ENCODE assay signal across 8 cellular contexts in the genomic region with DNA sequence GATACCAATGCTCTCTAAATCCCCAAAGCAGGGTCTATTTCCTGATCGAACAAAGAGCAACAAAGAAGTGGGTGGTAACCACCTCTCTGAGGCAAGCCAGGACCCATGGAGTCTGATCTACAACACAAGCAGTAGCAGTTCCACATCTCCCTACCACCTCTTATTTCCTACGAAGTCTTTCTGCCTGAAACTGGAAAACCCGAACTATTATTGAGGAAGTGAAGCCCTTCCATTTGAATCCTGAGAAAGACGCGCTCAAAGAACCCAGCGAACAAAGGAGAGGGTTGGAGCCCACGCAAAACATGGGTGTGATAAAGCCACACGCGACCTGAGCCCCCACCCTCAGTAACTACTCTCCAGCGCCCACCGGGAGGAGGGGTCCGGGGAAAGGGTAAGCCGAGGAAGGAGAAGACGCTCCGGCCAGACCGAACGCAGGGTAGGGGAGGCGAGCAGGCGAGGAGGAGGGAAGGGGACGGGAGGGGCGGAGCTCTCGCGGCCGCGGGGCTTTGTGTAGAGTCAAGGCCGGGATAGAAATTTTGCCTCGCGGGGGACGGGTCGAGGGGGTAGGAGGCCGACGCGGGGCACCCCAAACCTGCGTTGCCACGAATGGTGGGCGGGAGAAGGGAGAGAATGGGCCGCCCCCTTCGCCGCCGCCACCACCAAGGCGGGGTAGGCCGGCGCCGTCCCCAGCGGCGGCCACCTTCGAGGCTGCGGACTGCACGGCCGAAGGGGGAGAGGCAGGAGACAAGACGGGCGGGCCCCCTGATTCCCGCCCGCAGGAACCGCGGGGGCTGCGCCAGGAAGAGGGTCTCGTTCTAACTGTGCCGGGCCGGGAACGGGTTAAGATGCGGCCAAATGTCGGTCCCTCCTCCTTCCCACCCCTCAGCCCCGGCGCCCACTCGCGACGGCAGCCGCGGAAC. TPM values are rescaled to one million over a fixed set of nuclear protein-coding genes. Genes with fewer than 3 reads are reported as not detected.
DNase-seq lines count a peak whose midpoint lies in the region; ATAC-seq and TF ChIP-seq lines count a peak whose summit lies in the region.

No MANE protein-coding gene starts in this region.

- CTCF ChIA-PET in AG04450 (lab: Charles Lee) = no interaction called here

- ATAC-seq in GM18867 (IDR thresholded peaks at IDR 0.05; ENCODE audit: unreplicated experiment) (peak; percentile 37), HG03097 (IDR thresholded peaks at IDR 0.05; ENCODE audit: low FRiP score, unreplicated experiment) (peak; percentile 29)

- H3K9me3 ChIP-seq in AG04450 (ENCODE audit: control insufficient read depth, insufficient read depth, low read length) = no peaks in the 10 kb centered on the region; the same call in 1 of the 2 replicates

- H3K27ac ChIP-seq in AG04450 (ENCODE audit: low read depth, low read length) = peak overlapping the region; percentile 66

- no peak for DNase-seq in AG04450 (ENCODE audit: low read depth, low spot score)
- DNase-seq in NCI-H82 (lab: John Stamatoyannopoulos, UW) = peak; percentile 73
- DNase-seq in activated T-cell treated with anti-CD3 and anti-CD28 coated beads for 4 hours = peak; percentile 26
- no peak for DNase-seq in epithelial cell of proximal tubule (ENCODE audit: low read depth)
- peak; percentile 33 for DNase-seq in mucosa of gallbladder (ENCODE audit: low spot score)
- DNase-seq in stimulated activated CD8-positive, alpha-beta memory T cell treated with anti-CD3 and anti-CD28 coated beads, Interleukin-4, amount 100 ng/mL, for 48 hours = peak; percentile 67

- H3K27me3 ChIP-seq in AG04450 (ENCODE audit: control insufficient read depth, insufficient read depth, low read length) = no peaks in the 10 kb centered on the region

- TF ChIP-seq CTCF in AG04450 (IDR thresholded peaks at IDR 0.05; ENCODE audit: low read depth, low read length) = no peak
- no peak for TF ChIP-seq CTCF in epithelial cell of proximal tubule (conservative IDR thresholded peaks at IDR 0.05; ENCODE audit: low read depth, low read length)

- POLR2A ChIA-PET in AG04450 (lab: Yijun Ruan, JAX) = no interaction called here

- H3K4me3 ChIP-seq in AG04450 (ENCODE audit: low read depth, low read length) (peak overlapping the region; percentile 90), epithelial cell of proximal tubule (ENCODE audit: low read depth, low read length) (peak overlapping the region; percentile 76)

RNA-seq across cellular contexts. Expression of gene HDAC2, which starts 0.8 kb away (rescaled TPM):
- 171 and 242 TPM in 2 replicates for polyA plus RNA-seq in AG04450 (2011; rRNA removed)
- polyA minus RNA-seq in AG04450 (2011; rRNA and poly(A)+ RNA removed) = 101 and 219 TPM in 2 replicates
- total RNA-seq in epithelial cell of proximal tubule = 92.0 and 95.5 TPM in 2 replicates
- total RNA-seq in mucosa of gallbladder = 64.5 TPM

Comparison
In these comparisons a context has a peak if more than half of its experiments do, and no peak if none do; other contexts are left out.
1. DNase-seq: peak in NCI-H82 (single experiment), activated T-cell treated with anti-CD3 and anti-CD28 coated beads for 4 hours (single experiment), mucosa of gallbladder (single experiment) and stimulated activated CD8-positive, alpha-beta memory T cell treated with anti-CD3 and anti-CD28 coated beads, Interleukin-4, amount 100 ng/mL, for 48 hours (single experiment); none in AG04450 (single experiment) and epithelial cell of proximal tubule (single experiment).